In the genomic region with DNA sequence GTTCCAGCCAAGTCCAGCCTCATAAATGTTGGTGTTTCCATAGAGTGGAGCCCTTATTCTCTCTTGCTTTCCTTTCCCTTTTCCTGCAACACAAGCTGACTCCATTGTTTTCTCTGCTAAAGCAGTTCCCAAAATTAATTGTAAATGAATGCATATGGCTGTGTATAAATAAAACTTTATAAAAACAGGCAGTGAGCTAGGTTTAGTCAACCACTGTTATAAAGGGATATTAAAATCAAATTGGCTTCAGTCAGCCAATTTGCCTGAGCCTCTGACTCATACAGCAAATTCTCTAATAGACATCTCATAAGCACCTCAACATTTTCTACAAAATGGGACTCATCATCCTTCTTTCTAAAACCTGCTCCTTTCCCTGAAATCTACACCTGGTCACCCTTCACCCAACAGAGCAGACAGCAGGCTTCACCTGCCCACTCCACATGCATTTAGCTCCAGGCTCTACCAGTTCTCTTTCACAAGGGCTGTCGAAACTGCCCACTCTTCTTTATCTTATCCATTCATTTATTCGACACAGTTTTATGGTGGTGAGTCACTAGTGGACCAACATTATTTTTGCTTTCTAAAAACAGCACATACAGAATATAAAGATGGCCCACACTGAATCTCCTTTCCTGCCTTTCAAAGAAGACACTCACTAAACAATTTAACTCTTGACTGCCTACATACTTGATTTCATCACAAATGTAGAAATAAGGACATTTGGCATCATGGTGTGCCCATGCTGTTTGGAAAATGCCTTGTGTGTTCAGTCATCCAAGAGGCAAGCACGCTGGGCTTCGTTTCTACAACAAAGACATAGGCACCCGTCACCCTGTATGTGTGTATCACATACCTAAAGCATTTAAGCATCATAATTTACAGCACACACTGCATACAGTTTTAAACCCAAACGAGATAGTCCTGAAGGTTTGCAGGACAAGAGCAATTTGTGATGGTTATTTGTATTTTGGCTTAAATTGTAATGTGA, we compare ENCODE assay signal across 21 cellular contexts.
DNase-seq lines count a peak whose midpoint lies in the region; FAIRE-seq and TF ChIP-seq lines count a peak whose summit lies in the region.
"Had no signal": no experiment of that assay in that cellular context is flagged by ENCODE, and none has a peak within 500 bp of the region (broad histone marks: within the 10 kb centered on the region; RNA-seq: fewer than 3 reads in every experiment).

No MANE protein-coding gene starts in this region.

- BruUV-seq in Caco-2 (replicated peaks; lab: Mats Ljungman, UMichigan) = no TSS peak

- intact Hi-C loops in Caco-2 (cut with micrococcal nuclease; ENCODE audit: unreplicated experiment) = no loop called here

- H3K9me3 ChIP-seq in HUES48 (ENCODE audit: control insufficient read depth, insufficient read depth, low read length) (no peaks in the 10 kb centered on the region), endodermal cell (ENCODE audit: control insufficient read depth, low read length) (peaks cover 28% of the 10 kb centered on the region), Caco-2 (no peaks in the 10 kb centered on the region)
- H3K9me3 ChIP-seq: BE2C had no signal

- CTCF ChIA-PET in Caco-2 (lab: Charles Lee) = no interaction called here
- CTCF ChIA-PET in HEK293T (lab: Yijun Ruan, JAX) = no interaction called here

- H3K9ac ChIP-seq in HUES48 (ENCODE audit: low read depth, low read length) (no peak overlapping the region), endodermal cell (ENCODE audit: extremely low read depth, low read length, poor library complexity, severe bottlenecking) (peak overlapping the region; percentile 2)

- WGBS in endodermal cell (ENCODE audit: insufficient coverage in 1 of 2, insufficient read length in 1 of 2), 2 experiments = 78 to 85% methylated on average over 3 to 6 of the region's 6 CpGs

- no peak for FAIRE-seq in RCC 7860 (lab: Jason Lieb, UNC)
- FAIRE-seq: GM12878 had no signal

- H3K36me3 ChIP-seq in HUES48 (ENCODE audit: control insufficient read depth, insufficient read depth, low read length) (no peaks in the 10 kb centered on the region), endodermal cell (ENCODE audit: control insufficient read depth, insufficient read depth, low read length) (no peaks in the 10 kb centered on the region), Caco-2 (ENCODE audit: control insufficient read depth, insufficient read depth, low read length) (no peaks in the 10 kb centered on the region)
- H3K36me3 ChIP-seq: BE2C had no signal

- H3K27ac Mint-ChIP-seq in endodermal cell (no peak overlapping the region), Caco-2 (ENCODE audit: unreplicated experiment) (no peak overlapping the region)
- H3K27ac Mint-ChIP-seq: H9 had no signal

- no peaks in the 10 kb centered on the region for H3K27me3 ChIP-seq in HUES48 (ENCODE audit: control insufficient read depth, insufficient read depth, low read length)
- no peaks in the 10 kb centered on the region for H3K27me3 ChIP-seq in endodermal cell (ENCODE audit: control insufficient read depth, insufficient read depth, low read length, poor library complexity, severe bottlenecking)
- no peaks in the 10 kb centered on the region for H3K27me3 ChIP-seq in Caco-2 (replicated peaks; ENCODE audit: control insufficient read depth, insufficient read depth, low read length)
- H3K27me3 ChIP-seq: BE2C had no signal

- H3K36me3 Mint-ChIP-seq in endodermal cell (ENCODE audit: low read depth) = peaks cover 2% of the 10 kb centered on the region
- no peaks in the 10 kb centered on the region for H3K36me3 Mint-ChIP-seq in Caco-2 (ENCODE audit: insufficient read depth, unreplicated experiment)

- POLR2A ChIA-PET in Caco-2 (lab: Charles Lee) = no interaction called here
- POLR2A ChIA-PET in HEK293T (lab: Yijun Ruan, JAX) = interaction anchor here (0.7 kb wide), 1 partner anchor 426 kb away, joined by 3 read pairs; no protein-coding TSS in a partner anchor

- H3K4me1 ChIP-seq in HUES48 (ENCODE audit: control insufficient read depth, insufficient read depth, low read length) = no peaks in the 10 kb centered on the region
- H3K4me1 ChIP-seq in endodermal cell (ENCODE audit: control insufficient read depth, insufficient read depth, low read length) = no peaks in the 10 kb centered on the region
- H3K4me1 ChIP-seq in Caco-2 = peaks cover 8% of the 10 kb centered on the region; the same call in 1 of the 2 replicates
- H3K4me1 ChIP-seq: BE2C had no signal

- DNase-seq in COLO829 (ENCODE audit: low spot score) (peak; percentile 44), amniotic epithelial cell (ENCODE audit: low read depth) (peak; percentile 47), endodermal cell (no peak), RCC 7860 (ENCODE audit: low spot score) (no peak), EL (no peak), Caco-2 (no peak), HEK293T (ENCODE audit: extremely low spot score) (no peak)
- DNase-seq: BE2C, DMS79, H9, KG1, MV-4-11, NCI-H1105 treated with DMSO at 0.1 percent for 48 hours, NCI-H1694, NCI-H2081, NCI-H2171 treated with DMSO at 0.1 percent for 48 hours, NCI-H748 treated with DMSO at 0.1 percent for 48 hours, SW 1271 had no signal

- H3K27ac ChIP-seq in HUES48 (ENCODE audit: low read depth, low read length) (peak overlapping the region; percentile 49), endodermal cell (ENCODE audit: low read depth, low read length) (no peak overlapping the region)
- H3K27ac ChIP-seq: SK-N-MC had no signal

- H3K4me3 Mint-ChIP-seq in endodermal cell (no peak overlapping the region), Caco-2 (ENCODE audit: unreplicated experiment) (no peak overlapping the region)
- H3K4me3 Mint-ChIP-seq: H9 had no signal

- no peak for TF ChIP-seq CTCF in endodermal cell (conservative IDR thresholded peaks at IDR 0.05)
- no peak for TF ChIP-seq CTCF in Caco-2 (IDR thresholded peaks at IDR 0.05; ENCODE audit: insufficient read depth in 1 of 2, low read depth in 1 of 2, low read length in 1 of 2, severe bottlenecking in 1 of 2, unreplicated experiment in 1 of 2)

- H3K4me1 Mint-ChIP-seq in endodermal cell (peaks cover 7% of the 10 kb centered on the region), Caco-2 (ENCODE audit: low read depth, unreplicated experiment) (peaks cover 24% of the 10 kb centered on the region)

- H3K4me3 ChIP-seq in HUES48 (ENCODE audit: low read depth, low read length) (no peak overlapping the region), endodermal cell (ENCODE audit: low read length) (no peak overlapping the region), Caco-2 (ENCODE audit: low read depth, low read length) (no peak overlapping the region)
- H3K4me3 ChIP-seq: GM12878, SK-N-MC had no signal

- H3K27me3 Mint-ChIP-seq in endodermal cell (ENCODE audit: insufficient read depth) = peaks cover 2% of the 10 kb centered on the region
- no peaks in the 10 kb centered on the region for H3K27me3 Mint-ChIP-seq in Caco-2 (ENCODE audit: insufficient read depth, unreplicated experiment)

- H3K9me3 Mint-ChIP-seq in endodermal cell (peaks cover 28% of the 10 kb centered on the region), Caco-2 (ENCODE audit: unreplicated experiment) (no peaks in the 10 kb centered on the region)

TF ChIP-seq in HEK293T, 16 proteins besides CTCF, POLR2A, EP300 and RAD21:
- TF ChIP-seq ARNT (IDR thresholded peaks at IDR 0.05) (no peak), SP1 (IDR thresholded peaks at IDR 0.05) (no peak), FOXA1 (IDR thresholded peaks at IDR 0.05) (no peak), NFRKB (IDR thresholded peaks at IDR 0.05) (no peak), PKNOX1 (IDR thresholded peaks at IDR 0.05) (no peak), LEF1 (IDR thresholded peaks at IDR 0.05; ENCODE audit: borderline replicate concordance) (no peak), SUZ12 (IDR thresholded peaks at IDR 0.05) (no peak), CTBP1 (IDR thresholded peaks at IDR 0.05; ENCODE audit: borderline replicate concordance) (no peak), ZNF384 (IDR thresholded peaks at IDR 0.05) (no peak), FOXK2 (IDR thresholded peaks at IDR 0.05) (no peak), ELF4 (IDR thresholded peaks at IDR 0.05) (no peak), BHLHE40 (IDR thresholded peaks at IDR 0.05; ENCODE audit: borderline replicate concordance) (no peak), HDGF (IDR thresholded peaks at IDR 0.05; ENCODE audit: borderline replicate concordance) (no peak), TARDBP (IDR thresholded peaks at IDR 0.05) (no peak), L3MBTL2 (conservative IDR thresholded peaks at IDR 0.05) (no peak), FOXM1 (IDR thresholded peaks at IDR 0.05; ENCODE audit: borderline replicate concordance) (no peak)

Comparison
In these comparisons a context has a peak if more than half of its experiments do, and no peak if none do; other contexts are left out.
1. DNase-seq: peak in COLO829 (single experiment) and amniotic epithelial cell (single experiment); none in endodermal cell (single experiment), RCC 7860 (single experiment), EL (single experiment), Caco-2 (0 of 2) and HEK293T (single experiment).